In genomic region chr10:32253300-32253699, GRCh38 we compare ENCODE assay signal across 13 cellular contexts.
A peak's percentile ranks its signal among the peaks of the same experiment; 100 is the strongest.
DNase-seq lines count a peak whose midpoint lies in the region; ATAC-seq and TF ChIP-seq lines count a peak whose summit lies in the region.
"Had no signal": no experiment of that assay in that cellular context is flagged by ENCODE, and none has a peak within 500 bp of the region (broad histone marks: within the 10 kb centered on the region; RNA-seq: fewer than 3 reads in every experiment).

No MANE protein-coding gene starts in this region.

- no peaks in the 10 kb centered on the region for H3K9me3 ChIP-seq in MG63
- no peaks in the 10 kb centered on the region for H3K9me3 ChIP-seq in colonic mucosa

- no peak for DNase-seq in activated naive CD4-positive, alpha-beta T cell treated with anti-CD3 and anti-CD28 coated beads, Interleukin-2, amount 10 ng/mL, durations not matched to agents 7 days and 5 days
- DNase-seq in MG63 (peak; percentile 36), colonic mucosa (peak; percentile 41), NOMO-1 treated with dmso at 0.1 percent for 144 hours (lab: John Stamatoyannopoulos, UW; ENCODE audit: unreplicated experiment) (no peak)
- peak in 1 of 2 donors; percentile 51 for DNase-seq in stimulated activated effector memory CD8-positive, alpha-beta T cell treated with anti-CD3 and anti-CD28 coated beads, Interleukin-12 subunit alpha, Interleukin-12 subunit beta, amount 100 ng/mL, for 72 hours (ENCODE audit: low spot score in 2 of 2)
- DNase-seq: effector memory CD4-positive, alpha-beta T cell; NCI-H2081 treated with DMSO at 0.1 percent for 48 hours had no signal

- intact Hi-C loops in colonic mucosa (cut with DNase I): no loop called here

- no peaks in the 10 kb centered on the region for H3K9me3 Mint-ChIP-seq in activated naive CD4-positive, alpha-beta T cell treated with anti-CD3 and anti-CD28 coated beads, Interleukin-2, amount 50 U/mL, for 24 hours
- no peaks in the 10 kb centered on the region for H3K9me3 Mint-ChIP-seq in activated naive CD4-positive, alpha-beta T cell treated with anti-CD3 and anti-CD28 coated beads, Interleukin-2, amount 10 ng/mL, durations not matched to agents 7 days and 5 days
- H3K9me3 Mint-ChIP-seq in stimulated activated effector memory CD8-positive, alpha-beta T cell treated with anti-CD3 and anti-CD28 coated beads, Interleukin-12 subunit alpha, Interleukin-12 subunit beta, amount 100 ng/mL, for 72 hours: no peaks in the 10 kb centered on the region

- H3K36me3 ChIP-seq in MG63: no peaks in the 10 kb centered on the region
- no peaks in the 10 kb centered on the region for H3K36me3 ChIP-seq in colonic mucosa

- H3K27me3 Mint-ChIP-seq in activated naive CD4-positive, alpha-beta T cell treated with anti-CD3 and anti-CD28 coated beads, Interleukin-2, amount 50 U/mL, for 24 hours: no peaks in the 10 kb centered on the region
- peaks cover 3% of the 10 kb centered on the region for H3K27me3 Mint-ChIP-seq in activated naive CD4-positive, alpha-beta T cell treated with anti-CD3 and anti-CD28 coated beads, Interleukin-2, amount 10 ng/mL, durations not matched to agents 7 days and 5 days
- H3K27me3 Mint-ChIP-seq: B cell had no signal

- peak overlapping the region; percentile 18 for H3K27ac Mint-ChIP-seq in activated naive CD4-positive, alpha-beta T cell treated with anti-CD3 and anti-CD28 coated beads, Interleukin-2, amount 50 U/mL, for 24 hours
- H3K27ac Mint-ChIP-seq in activated naive CD4-positive, alpha-beta T cell treated with anti-CD3 and anti-CD28 coated beads, Interleukin-2, amount 10 ng/mL, durations not matched to agents 7 days and 5 days: no peak overlapping the region
- H3K27ac Mint-ChIP-seq in stimulated activated effector memory CD8-positive, alpha-beta T cell treated with anti-CD3 and anti-CD28 coated beads, Interleukin-12 subunit alpha, Interleukin-12 subunit beta, amount 100 ng/mL, for 72 hours: no peak overlapping the region
- H3K27ac Mint-ChIP-seq: B cell had no signal

- no peak overlapping the region for H3K9ac ChIP-seq in colonic mucosa (ENCODE audit: low read depth in 2 of 2, low read length in 2 of 2)

- CTCF ChIA-PET in activated naive CD4-positive, alpha-beta T cell treated with anti-CD3 and anti-CD28 coated beads, Interleukin-2, amount 10 ng/mL, durations not matched to agents 7 days and 5 days (lab: Charles Lee): interaction anchor here (1.9 kb wide), 1 partner anchor 113 kb away, joined by 5 read pairs; no protein-coding TSS in a partner anchor

- no peaks in the 10 kb centered on the region for H3K36me3 Mint-ChIP-seq in activated naive CD4-positive, alpha-beta T cell treated with anti-CD3 and anti-CD28 coated beads, Interleukin-2, amount 50 U/mL, for 24 hours
- no peaks in the 10 kb centered on the region for H3K36me3 Mint-ChIP-seq in activated naive CD4-positive, alpha-beta T cell treated with anti-CD3 and anti-CD28 coated beads, Interleukin-2, amount 10 ng/mL, durations not matched to agents 7 days and 5 days
- peaks cover 7% of the 10 kb centered on the region for H3K36me3 Mint-ChIP-seq in stimulated activated effector memory CD8-positive, alpha-beta T cell treated with anti-CD3 and anti-CD28 coated beads, Interleukin-12 subunit alpha, Interleukin-12 subunit beta, amount 100 ng/mL, for 72 hours

- H3K4me3 ChIP-seq in MG63 (no peak overlapping the region), colonic mucosa (no peak overlapping the region)

- peaks cover 17% of the 10 kb centered on the region for H3K4me1 Mint-ChIP-seq in activated naive CD4-positive, alpha-beta T cell treated with anti-CD3 and anti-CD28 coated beads, Interleukin-2, amount 50 U/mL, for 24 hours
- H3K4me1 Mint-ChIP-seq in activated naive CD4-positive, alpha-beta T cell treated with anti-CD3 and anti-CD28 coated beads, Interleukin-2, amount 10 ng/mL, durations not matched to agents 7 days and 5 days: peaks cover 21% of the 10 kb centered on the region
- peaks cover 24% of the 10 kb centered on the region for H3K4me1 Mint-ChIP-seq in stimulated activated effector memory CD8-positive, alpha-beta T cell treated with anti-CD3 and anti-CD28 coated beads, Interleukin-12 subunit alpha, Interleukin-12 subunit beta, amount 100 ng/mL, for 72 hours

- no peaks in the 10 kb centered on the region for H3K27me3 ChIP-seq in MG63
- H3K27me3 ChIP-seq in colonic mucosa: no peaks in the 10 kb centered on the region

- ATAC-seq in stimulated activated effector memory CD8-positive, alpha-beta T cell treated with anti-CD3 and anti-CD28 coated beads, Interleukin-12 subunit alpha, Interleukin-12 subunit beta, amount 100 ng/mL, for 72 hours: peak; percentile 69
- ATAC-seq in HG02763 (IDR thresholded peaks at IDR 0.05; ENCODE audit: unreplicated experiment) (no peak), HG02870 (IDR thresholded peaks at IDR 0.05; ENCODE audit: unreplicated experiment) (no peak)
- ATAC-seq: activated CD4-positive, CD25-positive, alpha-beta regulatory T cell treated with anti-CD3 and anti-CD28 coated beads, Interleukin-2, amount 50 U/mL, for 24 hours; Right ventricle myocardium inferior had no signal

- H3K27ac ChIP-seq in colonic mucosa: no peak overlapping the region

- no peaks in the 10 kb centered on the region for H3K4me1 ChIP-seq in colonic mucosa

- no peak overlapping the region for H3K4me3 Mint-ChIP-seq in activated naive CD4-positive, alpha-beta T cell treated with anti-CD3 and anti-CD28 coated beads, Interleukin-2, amount 50 U/mL, for 24 hours
- H3K4me3 Mint-ChIP-seq in activated naive CD4-positive, alpha-beta T cell treated with anti-CD3 and anti-CD28 coated beads, Interleukin-2, amount 10 ng/mL, durations not matched to agents 7 days and 5 days: no peak overlapping the region
- no peak overlapping the region for H3K4me3 Mint-ChIP-seq in stimulated activated effector memory CD8-positive, alpha-beta T cell treated with anti-CD3 and anti-CD28 coated beads, Interleukin-12 subunit alpha, Interleukin-12 subunit beta, amount 100 ng/mL, for 72 hours
- H3K4me3 Mint-ChIP-seq: B cell had no signal

- no peak for TF ChIP-seq CTCF in colonic mucosa (IDR thresholded peaks at IDR 0.05)

Comparison
In these comparisons a context has a peak if more than half of its experiments do, and no peak if none do; other contexts are left out.
1. DNase-seq: peak in MG63 (single experiment) and colonic mucosa (single experiment); none in activated naive CD4-positive, alpha-beta T cell treated with anti-CD3 and anti-CD28 coated beads, Interleukin-2, amount 10 ng/mL, durations not matched to agents 7 days and 5 days (single experiment) and NOMO-1 treated with dmso at 0.1 percent for 144 hours (single experiment).